8 cellular contexts compared by ENCODE assay signal in genomic region chr14:22314183-22314820, GRCh38.
DNase-seq lines count a peak whose midpoint lies in the region; ATAC-seq lines count a peak whose summit lies in the region.

No MANE protein-coding gene starts in this region.

- no peaks in the 10 kb centered on the region for H3K36me3 ChIP-seq in CD4-positive, alpha-beta memory T cell (ENCODE audit: insufficient read depth, low read length)

- H3K4me1 Mint-ChIP-seq in CD4-positive, alpha-beta memory T cell, result no peaks in the 10 kb centered on the region

- peak overlapping the region in 5 of 7 donors; percentile 35 to 87 (median 51) for H3K27ac Mint-ChIP-seq in CD4-positive, alpha-beta memory T cell

- intact Hi-C loops in CD4-positive, alpha-beta memory T cell (cut with micrococcal nuclease), result loop anchor here (10.0 kb wide), 2 partner anchors 60 to 180 kb away; no protein-coding TSS in a partner anchor

- H3K9me3 Mint-ChIP-seq in CD4-positive, alpha-beta memory T cell, result no peaks in the 10 kb centered on the region

- H3K27me3 ChIP-seq in CD4-positive, alpha-beta memory T cell (ENCODE audit: insufficient read depth, low read length), result no peaks in the 10 kb centered on the region

- peak; percentile 83 for ATAC-seq in GM18519 (IDR thresholded peaks at IDR 0.05; ENCODE audit: low FRiP score, unreplicated experiment)
- peak; percentile 88 for ATAC-seq in HG03469 (IDR thresholded peaks at IDR 0.05; ENCODE audit: unreplicated experiment)
- no peak for ATAC-seq in HG03571 (IDR thresholded peaks at IDR 0.05; ENCODE audit: unreplicated experiment)

- H3K4me3 ChIP-seq in CD4-positive, alpha-beta memory T cell (ENCODE audit: low read length in 2 of 2), result no peak overlapping the region

- peak in 1 of 5 donors; percentile 7 for DNase-seq in CD4-positive, alpha-beta memory T cell
- peak; percentile 70 for DNase-seq in RKO (ENCODE audit: low spot score)
- peak; percentile 47 for DNase-seq in dedifferentiated amniotic fluid mesenchymal stem cell (ENCODE audit: extremely low spot score)
- DNase-seq in lung microvascular endothelial cell (ENCODE audit: low read depth in 2 of 2), result peak; percentile 48 to 60
- no peak for DNase-seq in activated CD4-positive, alpha-beta T cell treated with anti-CD3 and anti-CD28 coated beads for 4 hours

- H3K4me1 ChIP-seq in CD4-positive, alpha-beta memory T cell (ENCODE audit: insufficient read depth, low read length), result no peaks in the 10 kb centered on the region

- no peaks in the 10 kb centered on the region for H3K27me3 Mint-ChIP-seq in CD4-positive, alpha-beta memory T cell

- peak overlapping the region in 5 of 8 donors; percentile 49 to 60 (median 59) for H3K4me3 Mint-ChIP-seq in CD4-positive, alpha-beta memory T cell

- CTCF ChIA-PET in CD4-positive, alpha-beta memory T cell (lab: Charles Lee; ENCODE audit: partially characterized antibody), result no interaction called here

- H3K36me3 Mint-ChIP-seq in CD4-positive, alpha-beta memory T cell, result no peaks in the 10 kb centered on the region

- no peak overlapping the region for H3K27ac ChIP-seq in CD4-positive, alpha-beta memory T cell (ENCODE audit: low read depth, low read length)

- POLR2A ChIA-PET in CD4-positive, alpha-beta memory T cell (lab: Charles Lee; ENCODE audit: partially characterized antibody), result interaction anchor here (1.0 kb wide), 1 partner anchor 244 kb away, joined by 3 read pairs; no protein-coding TSS in a partner anchor

- no peaks in the 10 kb centered on the region for H3K9me3 ChIP-seq in CD4-positive, alpha-beta memory T cell (ENCODE audit: control insufficient read depth in 1 of 2, low read length in 2 of 2)

Comparison
In these comparisons a context has a peak if more than half of its experiments do, and no peak if none do; other contexts are left out.
1. DNase-seq: peak in RKO (single experiment), dedifferentiated amniotic fluid mesenchymal stem cell (single experiment) and lung microvascular endothelial cell (2 of 2); none in activated CD4-positive, alpha-beta T cell treated with anti-CD3 and anti-CD28 coated beads for 4 hours (0 of 2).